Comparison of ENCODE assay signal across 8 cellular contexts in the genomic region with DNA sequence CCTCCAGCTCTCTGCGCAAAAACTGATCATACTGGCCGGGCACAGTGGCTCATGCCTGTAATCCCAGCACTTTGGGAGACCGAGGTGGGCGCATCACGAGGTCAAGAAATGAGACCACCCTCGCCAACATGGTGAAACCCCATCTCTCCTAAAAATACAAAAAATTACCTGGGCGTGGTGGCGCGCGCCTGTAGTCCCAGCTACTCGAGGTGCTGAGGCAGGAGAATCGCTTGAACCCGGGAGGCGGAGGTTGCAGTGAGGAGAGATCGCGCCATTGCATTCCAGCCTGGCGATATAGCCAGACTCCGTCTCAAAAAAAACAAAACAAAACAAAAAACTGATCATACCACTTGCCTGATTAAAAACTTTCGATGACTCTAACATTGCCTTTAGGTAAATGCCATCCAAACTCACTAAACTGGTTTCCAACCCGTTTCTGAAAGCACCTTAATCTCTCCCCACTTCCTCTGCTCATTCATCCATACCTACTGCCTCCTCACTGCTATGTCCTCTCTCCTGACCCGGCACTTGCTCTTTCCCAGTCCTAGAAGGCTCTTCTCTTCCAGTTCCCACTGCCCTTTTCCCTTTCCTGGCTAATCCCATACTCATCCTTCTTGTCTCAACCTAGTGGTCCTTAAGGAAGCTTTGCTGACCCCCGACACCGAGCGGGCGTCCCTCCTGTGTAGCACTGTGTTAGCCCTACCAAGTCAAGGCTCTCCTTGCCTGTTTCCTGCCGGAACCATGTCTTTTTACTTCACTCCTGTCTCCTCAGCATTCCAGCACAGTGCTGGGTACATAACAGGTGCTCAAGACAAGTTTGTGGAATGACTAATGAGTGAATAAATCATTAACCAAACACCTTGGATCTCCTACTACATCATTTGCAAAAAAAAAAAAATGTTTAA. TPM values are rescaled to one million over a fixed set of nuclear protein-coding genes. Genes with fewer than 3 reads are reported as not detected.
DNase-seq lines count a peak whose midpoint lies in the region; ATAC-seq, FAIRE-seq and TF ChIP-seq lines count a peak whose summit lies in the region.

No MANE protein-coding gene starts in this region.

- no peak overlapping the region for H3K27ac Mint-ChIP-seq in activated naive CD4-positive, alpha-beta T cell treated with anti-CD3 and anti-CD28 coated beads, Interleukin-2, amount 50 U/mL, for 72 hours
- no peak overlapping the region for H3K27ac Mint-ChIP-seq in activated naive CD4-positive, alpha-beta T cell treated with anti-CD3 and anti-CD28 coated beads, Interleukin-2, amount 10 ng/mL, durations not matched to agents 7 days and 5 days

- H3K4me1 ChIP-seq in heart left ventricle: peaks cover 0 to 45% (median 19%) of the 10 kb centered on the region in 12 donors
- H3K4me1 ChIP-seq in smooth muscle cell (ENCODE audit: low read depth): peaks cover 17% of the 10 kb centered on the region

- TF ChIP-seq CTCF in heart left ventricle (IDR thresholded peaks at IDR 0.05) (no peak), smooth muscle cell (IDR thresholded peaks at IDR 0.05; ENCODE audit: borderline replicate concordance, insufficient read depth, poor library complexity, severe bottlenecking) (no peak)

- H3K9me3 Mint-ChIP-seq in activated naive CD4-positive, alpha-beta T cell treated with anti-CD3 and anti-CD28 coated beads, Interleukin-2, amount 50 U/mL, for 72 hours: no peaks in the 10 kb centered on the region
- peaks cover 2% of the 10 kb centered on the region for H3K9me3 Mint-ChIP-seq in activated naive CD4-positive, alpha-beta T cell treated with anti-CD3 and anti-CD28 coated beads, Interleukin-2, amount 10 ng/mL, durations not matched to agents 7 days and 5 days

- H3K36me3 ChIP-seq in heart left ventricle: no peaks in the 10 kb centered on the region
- H3K36me3 ChIP-seq in smooth muscle cell (ENCODE audit: low read depth): no peaks in the 10 kb centered on the region

- ATAC-seq in activated naive CD4-positive, alpha-beta T cell treated with anti-CD3 and anti-CD28 coated beads, Interleukin-2, amount 50 U/mL, for 72 hours: peak; percentile 11 to 14
- ATAC-seq in HG02981 (IDR thresholded peaks at IDR 0.05; ENCODE audit: unreplicated experiment) (peak; percentile 28), heart left ventricle (peak in 3 of 4 donors; percentile 9 to 14 (median 9))

- H4K20me1 ChIP-seq in smooth muscle cell (ENCODE audit: low read depth): peaks cover 3% of the 10 kb centered on the region

- H3K36me3 Mint-ChIP-seq in activated naive CD4-positive, alpha-beta T cell treated with anti-CD3 and anti-CD28 coated beads, Interleukin-2, amount 50 U/mL, for 72 hours: peaks cover 16 to 32% of the 10 kb centered on the region in 2 donors
- peaks cover 27% of the 10 kb centered on the region for H3K36me3 Mint-ChIP-seq in activated naive CD4-positive, alpha-beta T cell treated with anti-CD3 and anti-CD28 coated beads, Interleukin-2, amount 10 ng/mL, durations not matched to agents 7 days and 5 days

- no peaks in the 10 kb centered on the region for H3K27me3 Mint-ChIP-seq in activated naive CD4-positive, alpha-beta T cell treated with anti-CD3 and anti-CD28 coated beads, Interleukin-2, amount 10 ng/mL, durations not matched to agents 7 days and 5 days

- H3K9me3 ChIP-seq in heart left ventricle (peaks cover 0 to 2% (median 0%) of the 10 kb centered on the region in 12 donors), smooth muscle cell (replicated peaks; ENCODE audit: low read depth) (no peaks in the 10 kb centered on the region)

- no peaks in the 10 kb centered on the region for H3K27me3 ChIP-seq in heart left ventricle
- H3K27me3 ChIP-seq in smooth muscle cell (ENCODE audit: low read depth): no peaks in the 10 kb centered on the region

- H3K79me2 ChIP-seq in smooth muscle cell (ENCODE audit: low read depth): peaks cover 30% of the 10 kb centered on the region

- peak; percentile 17 for FAIRE-seq in RCC 7860 (lab: Jason Lieb, UNC)

- peaks cover 13% of the 10 kb centered on the region for H3F3A ChIP-seq in smooth muscle cell (ENCODE audit: low read depth)

- WGBS in heart left ventricle, 4 donors: 92 to 95% (median 94%) methylated on average over 26 of the region's 26 CpGs
- 81% methylated on average over 26 of the region's 26 CpGs for WGBS in smooth muscle cell (ENCODE audit: low lambda C conversion rate)

- H3K4me2 ChIP-seq in smooth muscle cell: peak overlapping the region; percentile 97

- H2AFZ ChIP-seq in smooth muscle cell (ENCODE audit: low read depth): peak overlapping the region; percentile 88

- H3K4me3 ChIP-seq in heart left ventricle (peak overlapping the region; percentile 72 to 97 (median 86)), smooth muscle cell (peak overlapping the region; percentile 83)

- intact Hi-C loops in heart left ventricle (cut with DNase I): loop anchor here in 5 of 10 donors (10.0 kb wide), 3 partner anchors 69 to 399 kb away; a partner anchor contains a TSS

- H3K4me3 Mint-ChIP-seq in activated naive CD4-positive, alpha-beta T cell treated with anti-CD3 and anti-CD28 coated beads, Interleukin-2, amount 10 ng/mL, durations not matched to agents 7 days and 5 days: no peak overlapping the region

- no peak for TF ChIP-seq POLR2A in heart left ventricle (IDR thresholded peaks at IDR 0.05)

- peaks cover 37% of the 10 kb centered on the region for H3K4me1 Mint-ChIP-seq in activated naive CD4-positive, alpha-beta T cell treated with anti-CD3 and anti-CD28 coated beads, Interleukin-2, amount 10 ng/mL, durations not matched to agents 7 days and 5 days

- peak overlapping the region; percentile 91 for H3K9ac ChIP-seq in smooth muscle cell (ENCODE audit: low read depth)

- CTCF ChIA-PET in activated naive CD4-positive, alpha-beta T cell treated with anti-CD3 and anti-CD28 coated beads, Interleukin-2, amount 10 ng/mL, durations not matched to agents 7 days and 5 days (lab: Charles Lee): interaction anchor here (0.7 kb wide), 1 partner anchor 466 kb away, joined by 3 read pairs; no protein-coding TSS in a partner anchor

- DNase-seq in activated naive CD4-positive, alpha-beta T cell treated with anti-CD3 and anti-CD28 coated beads, Interleukin-2, amount 50 U/mL, for 72 hours (ENCODE audit: low spot score in 2 of 2): peak in 1 of 2 donors; percentile 22
- no peak for DNase-seq in activated naive CD4-positive, alpha-beta T cell treated with anti-CD3 and anti-CD28 coated beads, Interleukin-2, amount 10 ng/mL, durations not matched to agents 7 days and 5 days
- DNase-seq in RCC 7860 (ENCODE audit: low spot score) (peak; percentile 67), heart left ventricle (no peak), smooth muscle cell (lab: John Stamatoyannopoulos, UW; ENCODE audit: unreplicated experiment) (no peak), NCI-H524 (lab: John Stamatoyannopoulos, UW) (no peak), NCI-H1092 (lab: John Stamatoyannopoulos, UW) (no peak)

- H3K27ac ChIP-seq in heart left ventricle (peak overlapping the region; percentile 82 to 97 (median 93)), smooth muscle cell (ENCODE audit: low read depth) (peak overlapping the region; percentile 81)

RNA-seq across cellular contexts. Expression of a gene that starts 0.7 kb away (rescaled TPM):
- 10 to 100 TPM; 20.8 to 65.3 TPM for total RNA-seq in activated naive CD4-positive, alpha-beta T cell treated with anti-CD3 and anti-CD28 coated beads, Interleukin-2, amount 50 U/mL, for 72 hours
- 10 to 100 TPM; 21.0 to 30.8 (median 22.3) TPM for total RNA-seq in heart left ventricle
- 10 to 100 TPM in 1 of 2 donors, 1 to 10 TPM in 1; 5.7 to 28.8 TPM for polyA plus RNA-seq in heart left ventricle
- 25.9 and 30.7 TPM in 2 replicates for total RNA-seq in smooth muscle cell
- polyA plus RNA-seq in smooth muscle cell: 10.3 and 16.5 TPM in 2 replicates

RNA-seq across cellular contexts. Expression of a gene that starts 30.3 kb away (rescaled TPM):
- total RNA-seq in activated naive CD4-positive, alpha-beta T cell treated with anti-CD3 and anti-CD28 coated beads, Interleukin-2, amount 50 U/mL, for 72 hours: under 1 TPM in 1 of 2 donors, not detected in 1; 0.09 TPM
- total RNA-seq in heart left ventricle (1 to 10 TPM in 5 of 9 donors, under 1 TPM in 4; 0.29 to 4.4 (median 1.2) TPM), smooth muscle cell (0.04 and 0.13 TPM in 2 replicates)
- polyA plus RNA-seq in heart left ventricle (1 to 10 TPM in 1 of 2 donors, under 1 TPM in 1; 0.28 to 1.3 TPM), smooth muscle cell (not detected in 2 replicates)
